Comparison of ENCODE assay signal across 13 cellular contexts in genomic region chr14:29637406-29637805, GRCh38.
DNase-seq lines count a peak whose midpoint lies in the region; ATAC-seq, FAIRE-seq and TF ChIP-seq lines count a peak whose summit lies in the region.
"Had no signal": no experiment of that assay in that cellular context is flagged by ENCODE, and none has a peak within 500 bp of the region (broad histone marks: within the 10 kb centered on the region; RNA-seq: fewer than 3 reads in every experiment).

No MANE protein-coding gene starts in this region.

- peaks cover 15% of the 10 kb centered on the region for H3K9me3 ChIP-seq in mammary epithelial cell (replicated peaks; ENCODE audit: insufficient read depth, low read length)
- H3K9me3 ChIP-seq: ascending aorta, suprapubic skin had no signal

- no peaks in the 10 kb centered on the region for H3K36me3 ChIP-seq in mammary epithelial cell (ENCODE audit: insufficient read depth, low read length)
- H3K36me3 ChIP-seq: ascending aorta, suprapubic skin had no signal

- H3K4me3 Mint-ChIP-seq in MCF 10A (ENCODE audit: unreplicated experiment) = no peak overlapping the region
- H3K4me3 Mint-ChIP-seq: natural killer cell treated with Interleukin-12 subunit alpha and Interleukin-12 subunit beta and Interleukin-15 and Interleukin-18, amount 100 ng/mL, for 72 hours; T-helper 17 cell had no signal

- dilution Hi-C loops in mammary epithelial cell (cut with HindIII; ENCODE audit: low sequenced_read_pairs) = loop anchor here (5.0 kb wide), 1 partner anchor 35 kb away; no protein-coding TSS in a partner anchor

- BruUV-seq in MCF 10A (replicated peaks; lab: Mats Ljungman, UMichigan) = no TSS peak
- BruUV-seq in mammary epithelial cell (replicated peaks; lab: Mats Ljungman, UMichigan) = no TSS peak

- intact Hi-C loops in MCF 10A (cut with micrococcal nuclease) (no loop called here), mammary epithelial cell (cut with micrococcal nuclease) (no loop called here)

- POLR2A ChIA-PET in MCF 10A (lab: Yijun Ruan, JAX) = interaction anchor here (1.4 to 2.0 kb wide), 2 partner anchors 8 to 18 kb away, joined by 4 to 6 read pairs; no protein-coding TSS in a partner anchor

- H3K4me1 Mint-ChIP-seq in MCF 10A (ENCODE audit: insufficient read depth, unreplicated experiment) = peaks cover 13% of the 10 kb centered on the region
- H3K4me1 Mint-ChIP-seq: T-helper 17 cell had no signal

- TF ChIP-seq CTCF in MCF 10A (IDR thresholded peaks at IDR 0.05; ENCODE audit: unreplicated experiment) (no peak), mammary epithelial cell (conservative IDR thresholded peaks at IDR 0.05 in 1 of 2, IDR thresholded peaks at IDR 0.05 in 1 of 2; ENCODE audit: extremely low read depth in 1 of 2, insufficient read depth in 1 of 2, low read depth in 1 of 2, low read length in 2 of 2) (no peak), astrocyte of the spinal cord (IDR thresholded peaks at IDR 0.05; ENCODE audit: low read depth, low read length) (no peak)

- WGBS in mammary epithelial cell (ENCODE audit: low coverage, missing lambda C conversion rate) = 0% methylated on average over 2 of the region's 2 CpGs

- H3K27ac Mint-ChIP-seq in MCF 10A (ENCODE audit: low read depth, unreplicated experiment) = peak overlapping the region; percentile 19
- H3K27ac Mint-ChIP-seq: natural killer cell treated with Interleukin-12 subunit alpha and Interleukin-12 subunit beta and Interleukin-15 and Interleukin-18, amount 100 ng/mL, for 72 hours; T-helper 17 cell had no signal

- H3K27me3 Mint-ChIP-seq in MCF 10A (ENCODE audit: insufficient read depth, unreplicated experiment) = no peaks in the 10 kb centered on the region
- H3K27me3 Mint-ChIP-seq: natural killer cell treated with Interleukin-12 subunit alpha and Interleukin-12 subunit beta and Interleukin-15 and Interleukin-18, amount 100 ng/mL, for 72 hours; T-helper 17 cell had no signal

- H3K79me2 ChIP-seq in mammary epithelial cell (ENCODE audit: insufficient read depth, low read length) = no peaks in the 10 kb centered on the region

- ATAC-seq in HG02885 (IDR thresholded peaks at IDR 0.05; ENCODE audit: poor library complexity, unreplicated experiment) = no peak
- ATAC-seq: natural killer cell treated with Interleukin-12 subunit alpha and Interleukin-12 subunit beta and Interleukin-15 and Interleukin-18, amount 100 ng/mL, for 72 hours; T-helper 17 cell had no signal

- in situ Hi-C loops in mammary epithelial cell (cut with MboI; ENCODE audit: low sequenced_read_pairs in 2 of 2) (no loop called here), astrocyte of the spinal cord (cut with HindIII; ENCODE audit: low sequenced_read_pairs) (no loop called here)

- H3K4me3 ChIP-seq in mammary epithelial cell (replicated peaks in 1 of 3; ENCODE audit: insufficient read depth in 1 of 3, low read depth in 2 of 3, low read length in 3 of 3) = no peak overlapping the region
- no peak overlapping the region for H3K4me3 ChIP-seq in astrocyte of the spinal cord (ENCODE audit: low read depth, low read length)
- H3K4me3 ChIP-seq: ascending aorta, suprapubic skin had no signal

- H3K9ac ChIP-seq in mammary epithelial cell (ENCODE audit: insufficient read depth, low read length) = no peak overlapping the region

- no peak for FAIRE-seq in urothelium cell line (lab: Jason Lieb, UNC)
- FAIRE-seq: A204.1 had no signal

- no peaks in the 10 kb centered on the region for H3K9me3 Mint-ChIP-seq in MCF 10A (ENCODE audit: unreplicated experiment)

- no peaks in the 10 kb centered on the region for H3K27me3 ChIP-seq in mammary epithelial cell (ENCODE audit: insufficient read depth, low read length)
- H3K27me3 ChIP-seq: ascending aorta, suprapubic skin had no signal

- H3K4me2 ChIP-seq in mammary epithelial cell (ENCODE audit: insufficient read depth, low read depth, low read length) = no peak overlapping the region

- no peak overlapping the region for H3K27ac ChIP-seq in mammary epithelial cell (ENCODE audit: insufficient read depth, low read depth, low read length)
- H3K27ac ChIP-seq: ascending aorta, suprapubic skin had no signal

- peaks cover 7% of the 10 kb centered on the region for H3K36me3 Mint-ChIP-seq in MCF 10A (ENCODE audit: insufficient read depth, unreplicated experiment)
- H3K36me3 Mint-ChIP-seq: natural killer cell treated with Interleukin-12 subunit alpha and Interleukin-12 subunit beta and Interleukin-15 and Interleukin-18, amount 100 ng/mL, for 72 hours had no signal

- H4K20me1 ChIP-seq in mammary epithelial cell (ENCODE audit: insufficient read depth, low read length) = no peaks in the 10 kb centered on the region

- H2AFZ ChIP-seq in mammary epithelial cell (ENCODE audit: low read depth, low read length) = no peak overlapping the region

- DNase-seq in MCF 10A (ENCODE audit: unreplicated experiment) (peak; percentile 74), mammary epithelial cell (no peak), astrocyte of the spinal cord (ENCODE audit: low read depth, low spot score) (peak; percentile 85), inferior parietal cortex (ENCODE audit: extremely low spot score) (peak; percentile 77), urothelium cell line (ENCODE audit: low spot score) (peak; percentile 17), SKM-1 treated with dmso at 0.1 percent for 144 hours (lab: John Stamatoyannopoulos, UW; ENCODE audit: unreplicated experiment) (no peak)
- DNase-seq in effector CD4-positive, alpha-beta T cell = no peak
- DNase-seq: T-helper 17 cell had no signal

- CTCF ChIA-PET in MCF 10A (lab: Yijun Ruan, JAX) (interaction anchor here (0.9 to 1.8 kb wide), 2 partner anchors 9 to 577 kb away, joined by 3 to 6 read pairs; no protein-coding TSS in a partner anchor), mammary epithelial cell (lab: Charles Lee; ENCODE audit: low non-redundant PET) (no interaction called here)

- H3K4me1 ChIP-seq in mammary epithelial cell (ENCODE audit: insufficient read depth, low read length) = no peaks in the 10 kb centered on the region
- H3K4me1 ChIP-seq: ascending aorta, suprapubic skin had no signal

Comparison
In these comparisons a context has a peak if more than half of its experiments do, and no peak if none do; other contexts are left out.
1. DNase-seq: peak in MCF 10A (single experiment), astrocyte of the spinal cord (single experiment), inferior parietal cortex (single experiment) and urothelium cell line (single experiment); none in mammary epithelial cell (single experiment), SKM-1 treated with dmso at 0.1 percent for 144 hours (single experiment) and effector CD4-positive, alpha-beta T cell (single experiment).